In the genomic region with DNA sequence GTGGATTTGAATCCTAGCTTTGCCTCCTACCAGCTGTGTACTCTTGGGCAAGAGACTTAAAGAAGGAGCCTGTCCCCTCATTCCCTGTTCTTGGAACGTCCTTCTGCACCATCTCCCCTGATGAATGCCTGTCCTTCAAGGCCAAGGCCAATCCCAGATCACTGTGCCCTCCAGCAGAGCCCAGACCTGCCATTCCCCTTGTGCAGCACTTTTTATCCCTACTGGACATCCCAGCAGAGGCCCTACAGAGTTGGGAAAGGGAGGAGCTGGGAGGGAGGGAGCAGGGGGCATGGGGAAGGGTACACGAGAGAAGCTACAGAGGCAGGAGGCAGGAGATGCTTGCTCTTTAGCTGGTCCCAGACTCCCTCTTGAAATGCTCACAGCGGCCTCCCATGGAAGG, we compare ENCODE assay signal across 1 cellular context.
TF ChIP-seq lines count a peak whose summit lies in the region.

No MANE protein-coding gene starts in this region.

TF ChIP-seq in H1, 55 proteins besides CTCF, POLR2A, EP300 and RAD21:
- TF ChIP-seq CTBP2 (IDR thresholded peaks at IDR 0.05; ENCODE audit: borderline replicate concordance, insufficient read depth, insufficient read length, low read length) = no peak
- TF ChIP-seq SAP30 (IDR thresholded peaks at IDR 0.05; ENCODE audit: insufficient read depth, insufficient replicate concordance, low read length) = no peak
- no peak for TF ChIP-seq JUN (IDR thresholded peaks at IDR 0.05; ENCODE audit: low read depth, low read length)
- TF ChIP-seq NANOG (IDR thresholded peaks at IDR 0.05; ENCODE audit: insufficient read depth, low read depth, low read length, poor library complexity, severe bottlenecking) = no peak
- no peak for TF ChIP-seq TBP (IDR thresholded peaks at IDR 0.05; ENCODE audit: low read depth, low read length)
- no peak for TF ChIP-seq RFX5 (IDR thresholded peaks at IDR 0.05; ENCODE audit: borderline replicate concordance, low read depth, low read length)
- no peak for TF ChIP-seq TAF1 (IDR thresholded peaks at IDR 0.05; ENCODE audit: low read depth, low read length)
- TF ChIP-seq, protein P1, sequence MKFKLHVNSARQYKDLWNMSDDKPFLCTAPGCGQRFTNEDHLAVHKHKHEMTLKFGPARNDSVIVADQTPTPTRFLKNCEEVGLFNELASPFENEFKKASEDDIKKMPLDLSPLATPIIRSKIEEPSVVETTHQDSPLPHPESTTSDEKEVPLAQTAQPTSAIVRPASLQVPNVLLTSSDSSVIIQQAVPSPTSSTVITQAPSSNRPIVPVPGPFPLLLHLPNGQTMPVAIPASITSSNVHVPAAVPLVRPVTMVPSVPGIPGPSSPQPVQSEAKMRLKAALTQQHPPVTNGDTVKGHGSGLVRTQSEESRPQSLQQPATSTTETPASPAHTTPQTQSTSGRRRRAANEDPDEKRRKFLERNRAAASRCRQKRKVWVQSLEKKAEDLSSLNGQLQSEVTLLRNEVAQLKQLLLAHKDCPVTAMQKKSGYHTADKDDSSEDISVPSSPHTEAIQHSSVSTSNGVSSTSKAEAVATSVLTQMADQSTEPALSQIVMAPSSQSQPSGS (IDR thresholded peaks at IDR 0.05; ENCODE audit: low read length) = no peak
- TF ChIP-seq GTF2F1 (IDR thresholded peaks at IDR 0.05; ENCODE audit: borderline replicate concordance, low read depth, low read length) = no peak
- no peak for TF ChIP-seq SIN3A (conservative IDR thresholded peaks at IDR 0.05 in 1 of 2, IDR thresholded peaks at IDR 0.05 in 1 of 2; ENCODE audit: low read depth in 1 of 2, low read length in 2 of 2)
- TF ChIP-seq CBX8 (IDR thresholded peaks at IDR 0.05; ENCODE audit: borderline replicate concordance, low read depth, low read length) = no peak
- no peak for TF ChIP-seq GABPA (IDR thresholded peaks at IDR 0.05; ENCODE audit: borderline replicate concordance, insufficient read depth, low read length)
